In genomic region chr18:57211412-57211750, GRCh38 we compare ENCODE assay signal across 2 cellular contexts.
TF ChIP-seq lines count a peak whose summit lies in the region.

No MANE protein-coding gene starts in this region.

TF ChIP-seq in A549, 52 proteins besides CTCF, POLR2A, EP300 and RAD21:
- no peak for TF ChIP-seq PBX3 (IDR thresholded peaks at IDR 0.05)
- TF ChIP-seq JUN (IDR thresholded peaks at IDR 0.05) = no peak
- TF ChIP-seq MAX (IDR thresholded peaks at IDR 0.05) = no peak
- TF ChIP-seq, protein P1, sequence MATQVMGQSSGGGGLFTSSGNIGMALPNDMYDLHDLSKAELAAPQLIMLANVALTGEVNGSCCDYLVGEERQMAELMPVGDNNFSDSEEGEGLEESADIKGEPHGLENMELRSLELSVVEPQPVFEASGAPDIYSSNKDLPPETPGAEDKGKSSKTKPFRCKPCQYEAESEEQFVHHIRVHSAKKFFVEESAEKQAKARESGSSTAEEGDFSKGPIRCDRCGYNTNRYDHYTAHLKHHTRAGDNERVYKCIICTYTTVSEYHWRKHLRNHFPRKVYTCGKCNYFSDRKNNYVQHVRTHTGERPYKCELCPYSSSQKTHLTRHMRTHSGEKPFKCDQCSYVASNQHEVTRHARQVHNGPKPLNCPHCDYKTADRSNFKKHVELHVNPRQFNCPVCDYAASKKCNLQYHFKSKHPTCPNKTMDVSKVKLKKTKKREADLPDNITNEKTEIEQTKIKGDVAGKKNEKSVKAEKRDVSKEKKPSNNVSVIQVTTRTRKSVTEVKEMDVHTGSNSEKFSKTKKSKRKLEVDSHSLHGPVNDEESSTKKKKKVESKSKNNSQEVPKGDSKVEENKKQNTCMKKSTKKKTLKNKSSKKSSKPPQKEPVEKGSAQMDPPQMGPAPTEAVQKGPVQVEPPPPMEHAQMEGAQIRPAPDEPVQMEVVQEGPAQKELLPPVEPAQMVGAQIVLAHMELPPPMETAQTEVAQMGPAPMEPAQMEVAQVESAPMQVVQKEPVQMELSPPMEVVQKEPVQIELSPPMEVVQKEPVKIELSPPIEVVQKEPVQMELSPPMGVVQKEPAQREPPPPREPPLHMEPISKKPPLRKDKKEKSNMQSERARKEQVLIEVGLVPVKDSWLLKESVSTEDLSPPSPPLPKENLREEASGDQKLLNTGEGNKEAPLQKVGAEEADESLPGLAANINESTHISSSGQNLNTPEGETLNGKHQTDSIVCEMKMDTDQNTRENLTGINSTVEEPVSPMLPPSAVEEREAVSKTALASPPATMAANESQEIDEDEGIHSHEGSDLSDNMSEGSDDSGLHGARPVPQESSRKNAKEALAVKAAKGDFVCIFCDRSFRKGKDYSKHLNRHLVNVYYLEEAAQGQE (IDR thresholded peaks at IDR 0.05) = no peak
- TF ChIP-seq TFCP2L1 (CRISPR knock-in tag; IDR thresholded peaks at IDR 0.05) = no peak
- no peak for TF ChIP-seq TP53 (CRISPR knock-in tag; IDR thresholded peaks at IDR 0.05)

TF ChIP-seq in H1, 55 proteins besides CTCF, POLR2A, EP300 and RAD21:
- TF ChIP-seq CBX8 (IDR thresholded peaks at IDR 0.05; ENCODE audit: borderline replicate concordance, low read depth, low read length) (no peak), JUN (IDR thresholded peaks at IDR 0.05; ENCODE audit: low read depth, low read length) (no peak), KDM1A (IDR thresholded peaks at IDR 0.05; ENCODE audit: borderline replicate concordance, low read length) (no peak), BCL11A (IDR thresholded peaks at IDR 0.05; ENCODE audit: low read depth in 2 of 2, low read length in 2 of 2) (no peak), YY1 (IDR thresholded peaks at IDR 0.05; ENCODE audit: low read depth, low read length) (no peak), GABPA (IDR thresholded peaks at IDR 0.05; ENCODE audit: borderline replicate concordance, insufficient read depth, low read length) (no peak), ATF2 (IDR thresholded peaks at IDR 0.05; ENCODE audit: low read length) (no peak), PHF8 (conservative IDR thresholded peaks at IDR 0.05; ENCODE audit: low read depth, low read length) (no peak), CREB1 (IDR thresholded peaks at IDR 0.05) (no peak), NANOG (IDR thresholded peaks at IDR 0.05; ENCODE audit: insufficient read depth, low read depth, low read length, poor library complexity, severe bottlenecking) (no peak), CHD7 (IDR thresholded peaks at IDR 0.05; ENCODE audit: insufficient replicate concordance, low read length) (no peak), SIX5 (IDR thresholded peaks at IDR 0.05; ENCODE audit: low read depth, low read length) (no peak)
- TF ChIP-seq, protein P2, sequence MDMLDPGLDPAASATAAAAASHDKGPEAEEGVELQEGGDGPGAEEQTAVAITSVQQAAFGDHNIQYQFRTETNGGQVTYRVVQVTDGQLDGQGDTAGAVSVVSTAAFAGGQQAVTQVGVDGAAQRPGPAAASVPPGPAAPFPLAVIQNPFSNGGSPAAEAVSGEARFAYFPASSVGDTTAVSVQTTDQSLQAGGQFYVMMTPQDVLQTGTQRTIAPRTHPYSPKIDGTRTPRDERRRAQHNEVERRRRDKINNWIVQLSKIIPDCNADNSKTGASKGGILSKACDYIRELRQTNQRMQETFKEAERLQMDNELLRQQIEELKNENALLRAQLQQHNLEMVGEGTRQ (IDR thresholded peaks at IDR 0.05; ENCODE audit: low read length) = no peak
